8 cellular contexts compared by ENCODE assay signal in the genomic region with DNA sequence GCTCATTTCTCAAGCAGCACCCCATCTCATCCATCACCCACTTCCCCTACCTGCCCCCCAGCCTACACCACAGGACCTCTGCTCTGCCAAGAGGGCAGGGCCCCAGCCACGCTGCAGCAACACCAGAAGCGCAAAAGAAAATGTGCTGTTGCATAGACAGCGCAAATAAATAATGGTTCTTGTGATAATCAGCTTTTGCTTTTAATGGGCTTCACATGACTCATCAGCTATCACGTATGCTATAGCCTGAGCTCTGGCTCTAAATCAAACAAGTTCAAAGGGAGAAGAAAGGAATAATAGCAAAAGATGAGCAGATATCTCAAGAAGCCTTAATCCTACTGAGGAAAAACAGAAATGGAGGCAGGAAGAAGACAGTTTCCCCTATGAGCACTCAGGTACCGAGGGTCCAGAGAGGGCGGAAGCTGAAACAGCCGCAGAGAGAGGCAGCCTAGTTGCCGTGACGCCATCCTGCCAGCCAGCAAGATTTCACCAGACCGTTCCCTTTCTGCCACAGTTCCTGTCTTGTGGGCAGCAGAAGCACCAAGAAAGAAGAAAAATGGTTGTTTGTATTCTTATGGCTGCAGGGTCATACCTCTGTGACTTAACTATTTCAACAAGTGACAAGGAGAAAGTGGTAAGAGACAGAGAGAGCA. TPM values are rescaled to one million over a fixed set of nuclear protein-coding genes. Genes with fewer than 3 reads are reported as not detected.
DNase-seq lines count a peak whose midpoint lies in the region; ATAC-seq and TF ChIP-seq lines count a peak whose summit lies in the region.

No MANE protein-coding gene starts in this region.

- CTCF ChIA-PET in OCI-LY7 (lab: Charles Lee; ENCODE audit: unreplicated experiment): no interaction called here

- ATAC-seq in GM18502 (IDR thresholded peaks at IDR 0.05; ENCODE audit: poor library complexity, unreplicated experiment) (peak; percentile 97), HG02840 (IDR thresholded peaks at IDR 0.05; ENCODE audit: low FRiP score, unreplicated experiment) (peak; percentile 87), lung (ENCODE audit: insufficient read depth, low FRiP score) (peak; percentile 58), thoracic aorta (ENCODE audit: insufficient number of reproducible peaks, low FRiP score, low read depth) (no peak)

- no peaks in the 10 kb centered on the region for H4K20me1 ChIP-seq in OCI-LY7 (ENCODE audit: insufficient read depth, low read length)

- no peak for TF ChIP-seq CTCF in OCI-LY7 (conservative IDR thresholded peaks at IDR 0.05; ENCODE audit: low read length)
- TF ChIP-seq CTCF in lung (IDR thresholded peaks at IDR 0.05; ENCODE audit: control extremely low read depth, extremely low read depth): no peak
- no peak for TF ChIP-seq CTCF in thoracic aorta (IDR thresholded peaks at IDR 0.05)

- POLR2A ChIA-PET in OCI-LY7 (lab: Charles Lee): interaction anchor here (0.7 kb wide), 3 partner anchors 16 to 273 kb away, joined by 3 to 4 read pairs (median 3); no protein-coding TSS in a partner anchor

- intact Hi-C loops in OCI-LY7 (cut with micrococcal nuclease; ENCODE audit: unreplicated experiment): no loop called here

- no peak overlapping the region for H3K4me3 ChIP-seq in OCI-LY7 (ENCODE audit: low read depth, low read length, poor library complexity, severe bottlenecking)
- no peak overlapping the region for H3K4me3 ChIP-seq in lung
- peak overlapping the region; percentile 12 for H3K4me3 ChIP-seq in thoracic aorta

- H3K9me3 ChIP-seq in OCI-LY7 (ENCODE audit: low read length) (no peaks in the 10 kb centered on the region), lung (ENCODE audit: control insufficient read depth in 2 of 2, insufficient read depth in 1 of 2, low read length in 1 of 2) (no peaks in the 10 kb centered on the region), thoracic aorta (no peaks in the 10 kb centered on the region)

- peak overlapping the region; percentile 19; the same call in 1 of the 2 replicates for H3K4me2 ChIP-seq in OCI-LY7 (ENCODE audit: low read length)

- no TSS peak for BruUV-seq in OCI-LY7 (replicated peaks; lab: Mats Ljungman, UMichigan)

- H3K27ac ChIP-seq in OCI-LY7 (ENCODE audit: low read depth, low read length, poor library complexity, severe bottlenecking) (no peak overlapping the region), lung (ENCODE audit: low read depth in 1 of 2, low read length in 1 of 2) (peak overlapping the region in 1 of 2 donors; percentile 8), thoracic aorta (no peak overlapping the region)

- H3K4me1 ChIP-seq in OCI-LY7 (ENCODE audit: insufficient read depth, low read length, poor library complexity, severe bottlenecking) (no peaks in the 10 kb centered on the region), lung (ENCODE audit: control insufficient read depth in 2 of 2, insufficient read depth in 2 of 2, low read length in 2 of 2) (no peaks in the 10 kb centered on the region), thoracic aorta (ENCODE audit: control insufficient read depth in 1 of 2, low read depth in 2 of 2) (no peaks in the 10 kb centered on the region)

- H3K79me2 ChIP-seq in OCI-LY7 (ENCODE audit: insufficient read depth, low read depth, low read length): no peaks in the 10 kb centered on the region

- H3K36me3 ChIP-seq in OCI-LY7 (ENCODE audit: insufficient read depth, low read length): no peaks in the 10 kb centered on the region
- H3K36me3 ChIP-seq in lung (ENCODE audit: control insufficient read depth in 2 of 2, insufficient read depth in 2 of 2, low read length in 2 of 2): peaks cover 0 to 2% of the 10 kb centered on the region in 2 donors
- H3K36me3 ChIP-seq in thoracic aorta: no peaks in the 10 kb centered on the region

- H3K9me2 ChIP-seq in OCI-LY7 (ENCODE audit: insufficient read depth, low read length): no peaks in the 10 kb centered on the region

- WGBS in lung, 2 donors: 19 to 57% methylated on average over 10 of the region's 10 CpGs

- no peaks in the 10 kb centered on the region for H3K27me3 ChIP-seq in lung (ENCODE audit: control insufficient read depth, insufficient read depth)
- no peaks in the 10 kb centered on the region for H3K27me3 ChIP-seq in thoracic aorta (replicated peaks; ENCODE audit: insufficient read depth)

- no peak overlapping the region for H2AFZ ChIP-seq in OCI-LY7 (ENCODE audit: low read length)

- DNase-seq in OCI-LY7 (ENCODE audit: low spot score) (no peak), lung (ENCODE audit: low spot score) (peak; percentile 39), thoracic aorta (ENCODE audit: low spot score) (no peak), SW 1271 (lab: John Stamatoyannopoulos, UW) (no peak), hepatic stellate cell (ENCODE audit: low spot score) (no peak)
- DNase-seq in activated gamma-delta T cell treated with anti-CD3 and anti-CD28 coated beads, Interleukin-2, amount 50 U/mL, for 16 hours (ENCODE audit: low read depth): peak; percentile 59

RNA-seq across cellular contexts. Expression of gene RAB27A, which starts 22.1 kb away (rescaled TPM):
- total RNA-seq in OCI-LY7 (2014; rRNA removed; shearing (Covaris generic)): 4.5 and 6.0 TPM in 2 replicates
- total RNA-seq in OCI-LY7 (2022) (21.7 and 22.4 TPM in 2 replicates), lung (10 to 100 TPM; 55.1 to 71.7 TPM), thoracic aorta (10 to 100 TPM; 21.0 to 40.7 TPM)
- 10 to 100 TPM; 24.4 to 77.1 TPM for polyA plus RNA-seq in lung

RNA-seq across cellular contexts. Expression of gene PIGBOS1, which starts 51.4 kb away (rescaled TPM):
- total RNA-seq in OCI-LY7 (2014; rRNA removed; shearing (Covaris generic)): 10.1 and 10.4 TPM in 2 replicates
- 14.8 and 15.6 TPM in 2 replicates for total RNA-seq in OCI-LY7 (2022)
- 10 to 100 TPM; 12.9 to 17.1 TPM for total RNA-seq in lung
- polyA plus RNA-seq in lung: 10 to 100 TPM; 19.1 to 29.0 TPM
- total RNA-seq in thoracic aorta: 10 to 100 TPM in 1 of 2 donors, 1 to 10 TPM in 1; 5.8 to 20.2 TPM

RNA-seq across cellular contexts. Expression of gene PIGB, which starts 51.5 kb away (rescaled TPM):
- total RNA-seq in OCI-LY7 (2014; rRNA removed; shearing (Covaris generic)): 8.7 and 10.3 TPM in 2 replicates
- total RNA-seq in OCI-LY7 (2022): 27.6 and 35.7 TPM in 2 replicates
- total RNA-seq in lung: 10 to 100 TPM in 1 of 2 donors, 1 to 10 TPM in 1; 9.8 to 15.3 TPM
- 10 to 100 TPM; 10.6 to 17.0 TPM for polyA plus RNA-seq in lung
- 10 to 100 TPM in 1 of 2 donors, 1 to 10 TPM in 1; 6.6 to 26.7 TPM for total RNA-seq in thoracic aorta

Comparison
In these comparisons a context has a peak if more than half of its experiments do, and no peak if none do; other contexts are left out.
1. DNase-seq: peak in activated gamma-delta T cell treated with anti-CD3 and anti-CD28 coated beads, Interleukin-2, amount 50 U/mL, for 16 hours (single experiment) and lung (single experiment); none in OCI-LY7 (single experiment), thoracic aorta (single experiment), SW 1271 (0 of 2) and hepatic stellate cell (single experiment).